1 cellular context compared by ENCODE assay signal in genomic region chr3:196533260-196533681, GRCh38.
TF ChIP-seq lines count a peak whose summit lies in the region.

No MANE protein-coding gene starts in this region.

TF ChIP-seq in IMR-90, 13 proteins besides CTCF, POLR2A, EP300 and RAD21:
- no peak for TF ChIP-seq MAZ (IDR thresholded peaks at IDR 0.05; ENCODE audit: borderline replicate concordance, low read depth, low read length)
- TF ChIP-seq CEBPB (IDR thresholded peaks at IDR 0.05; ENCODE audit: low read depth, low read length), result no peak
- no peak for TF ChIP-seq MXI1 (IDR thresholded peaks at IDR 0.05; ENCODE audit: borderline replicate concordance, low read depth, low read length)
- no peak for TF ChIP-seq SMC3 (IDR thresholded peaks at IDR 0.05; ENCODE audit: low read depth, low read length)
TF ChIP-seq in IMR-90: peak in this region for 0.
